ENCODE assay signal across 21 cellular contexts in genomic region chr13:44128522-44128921, GRCh38.
A peak's percentile ranks its signal among the peaks of the same experiment; 100 is the strongest.
DNase-seq lines count a peak whose midpoint lies in the region; ATAC-seq, FAIRE-seq and TF ChIP-seq lines count a peak whose summit lies in the region.
"Had no signal": no experiment of that assay in that cellular context is flagged by ENCODE, and none has a peak within 500 bp of the region (broad histone marks: within the 10 kb centered on the region; RNA-seq: fewer than 3 reads in every experiment).

No MANE protein-coding gene starts in this region.

- no peaks in the 10 kb centered on the region for H3K79me2 ChIP-seq in mammary epithelial cell (ENCODE audit: insufficient read depth, low read length)

- FAIRE-seq in urothelium cell line (lab: Jason Lieb, UNC), result no peak

- no peaks in the 10 kb centered on the region for H3K36me3 Mint-ChIP-seq in MCF 10A (ENCODE audit: insufficient read depth, unreplicated experiment)

- H3K27ac Mint-ChIP-seq in MCF 10A (ENCODE audit: low read depth, unreplicated experiment), result no peak overlapping the region
- H3K27ac Mint-ChIP-seq: nephron progenitor cell had no signal

- peak; percentile 81 for ATAC-seq in right cardiac atrium
- ATAC-seq in HG02763 (IDR thresholded peaks at IDR 0.05; ENCODE audit: unreplicated experiment), result no peak
- no peak for ATAC-seq in HG03045 (IDR thresholded peaks at IDR 0.05; ENCODE audit: unreplicated experiment)
- ATAC-seq: body of pancreas, esophagus mucosa had no signal

- H3K9me3 ChIP-seq in mammary epithelial cell (replicated peaks; ENCODE audit: insufficient read depth, low read length), result no peaks in the 10 kb centered on the region
- no peaks in the 10 kb centered on the region for H3K9me3 ChIP-seq in right cardiac atrium (ENCODE audit: control insufficient read depth, low read length)
- H3K9me3 ChIP-seq: body of pancreas had no signal

- POLR2A ChIA-PET in MCF 10A (lab: Yijun Ruan, JAX), result interaction anchor here (1.2 kb wide), 1 partner anchor 12 kb away, joined by 4 read pairs; no protein-coding TSS in a partner anchor

- in situ Hi-C loops in mammary epithelial cell (cut with MboI; ENCODE audit: low sequenced_read_pairs in 2 of 2) (no loop called here), ACHN (cut with HindIII; ENCODE audit: low pct_ligation_motif_present, low pct_unique_long_range_greater_than_20kb, low sequenced_read_pairs) (no loop called here)

- no peaks in the 10 kb centered on the region for H3K27me3 ChIP-seq in mammary epithelial cell (ENCODE audit: insufficient read depth, low read length)
- H3K27me3 ChIP-seq in right cardiac atrium (ENCODE audit: control insufficient read depth, insufficient read depth), result no peaks in the 10 kb centered on the region
- H3K27me3 ChIP-seq: body of pancreas had no signal

- intact Hi-C loops in MCF 10A (cut with micrococcal nuclease) (no loop called here), mammary epithelial cell (cut with micrococcal nuclease) (no loop called here), right cardiac atrium (cut with DNase I) (no loop called here)

- no TSS peak for BruUV-seq in MCF 10A (replicated peaks; lab: Mats Ljungman, UMichigan)
- BruUV-seq in mammary epithelial cell (replicated peaks; lab: Mats Ljungman, UMichigan), result no TSS peak

- no peak overlapping the region for H3K4me2 ChIP-seq in mammary epithelial cell (ENCODE audit: insufficient read depth, low read depth, low read length)

- dilution Hi-C loops in mammary epithelial cell (cut with HindIII; ENCODE audit: low sequenced_read_pairs), result no loop called here

- CTCF ChIA-PET in MCF 10A (lab: Yijun Ruan, JAX), result no interaction called here
- CTCF ChIA-PET in mammary epithelial cell (lab: Charles Lee; ENCODE audit: low non-redundant PET), result no interaction called here

- TF ChIP-seq CTCF in MCF 10A (IDR thresholded peaks at IDR 0.05; ENCODE audit: unreplicated experiment) (no peak), mammary epithelial cell (conservative IDR thresholded peaks at IDR 0.05 in 1 of 2, IDR thresholded peaks at IDR 0.05 in 1 of 2; ENCODE audit: extremely low read depth in 1 of 2, insufficient read depth in 1 of 2, low read depth in 1 of 2, low read length in 2 of 2) (no peak)

- DNase-seq in MCF 10A (ENCODE audit: unreplicated experiment) (peak; percentile 26), mammary epithelial cell (no peak), cerebellar nuclear complex (lab: John Stamatoyannopoulos, UW) (peak; percentile 43 to 66), right cardiac atrium (peak in 2 of 3 donors; percentile 51 to 68), urothelium cell line (ENCODE audit: low spot score) (peak; percentile 8), ACHN (no peak)
- DNase-seq: activated CD8-positive, alpha-beta memory T cell treated with anti-CD3 and anti-CD28 coated beads, Interleukin-2, amount 50 U/mL, for 48 hours; activated naive CD4-positive, alpha-beta T cell; body of pancreas; COR-L47; GF-D8; NCI-H2171 treated with DMSO at 0.1 percent for 48 hours; nephron progenitor cell; NK-92 treated with Interleukin-12 subunit alpha and Interleukin-12 subunit beta, amount 100 ng/mL, for 24 hours; retina; stimulated activated CD4-positive, alpha-beta T cell treated with anti-CD3 and anti-CD28 coated beads, Interleukin-2, amount 100 ng/mL, for 24 hours; T-helper 2 cell had no signal

- no peaks in the 10 kb centered on the region for H4K20me1 ChIP-seq in mammary epithelial cell (ENCODE audit: insufficient read depth, low read length)

- H3K9me3 Mint-ChIP-seq in MCF 10A (ENCODE audit: unreplicated experiment), result peaks cover 5% of the 10 kb centered on the region

- H3K4me3 ChIP-seq in mammary epithelial cell (replicated peaks in 1 of 3; ENCODE audit: insufficient read depth in 1 of 3, low read depth in 2 of 3, low read length in 3 of 3) (no peak overlapping the region), right cardiac atrium (ENCODE audit: low read length) (no peak overlapping the region)
- H3K4me3 ChIP-seq: body of pancreas had no signal

- H2AFZ ChIP-seq in mammary epithelial cell (ENCODE audit: low read depth, low read length), result no peak overlapping the region

- H3K36me3 ChIP-seq in mammary epithelial cell (ENCODE audit: insufficient read depth, low read length), result no peaks in the 10 kb centered on the region

- no peak overlapping the region for H3K4me3 Mint-ChIP-seq in MCF 10A (ENCODE audit: unreplicated experiment)
- H3K4me3 Mint-ChIP-seq: nephron progenitor cell had no signal

- no peak overlapping the region for H3K9ac ChIP-seq in mammary epithelial cell (ENCODE audit: insufficient read depth, low read length)

- H3K4me1 Mint-ChIP-seq in MCF 10A (ENCODE audit: insufficient read depth, unreplicated experiment), result no peaks in the 10 kb centered on the region

- H3K4me1 ChIP-seq in mammary epithelial cell (ENCODE audit: insufficient read depth, low read length) (peaks cover 20% of the 10 kb centered on the region), right cardiac atrium (ENCODE audit: control insufficient read depth, insufficient read depth, low read length) (peaks cover 2% of the 10 kb centered on the region)

- no peaks in the 10 kb centered on the region for H3K27me3 Mint-ChIP-seq in MCF 10A (ENCODE audit: insufficient read depth, unreplicated experiment)

- 27% methylated on average over 7 of the region's 7 CpGs for WGBS in mammary epithelial cell (ENCODE audit: low coverage, missing lambda C conversion rate)
- 57% methylated on average over 7 of the region's 7 CpGs for WGBS in right cardiac atrium

- H3K27ac ChIP-seq in mammary epithelial cell (ENCODE audit: insufficient read depth, low read depth, low read length) (no peak overlapping the region), right cardiac atrium (ENCODE audit: low read length) (peak overlapping the region; percentile 70)
- H3K27ac ChIP-seq: 22Rv1, body of pancreas had no signal

Comparison
In these comparisons a context has a peak if more than half of its experiments do, and no peak if none do; other contexts are left out.
1. DNase-seq: peak in MCF 10A (single experiment), cerebellar nuclear complex (2 of 2), right cardiac atrium (2 of 3) and urothelium cell line (single experiment); none in mammary epithelial cell (single experiment) and ACHN (single experiment).
2. ATAC-seq: peak in right cardiac atrium (2 of 2); none in HG02763 (single experiment) and HG03045 (single experiment).